In the genomic region with DNA sequence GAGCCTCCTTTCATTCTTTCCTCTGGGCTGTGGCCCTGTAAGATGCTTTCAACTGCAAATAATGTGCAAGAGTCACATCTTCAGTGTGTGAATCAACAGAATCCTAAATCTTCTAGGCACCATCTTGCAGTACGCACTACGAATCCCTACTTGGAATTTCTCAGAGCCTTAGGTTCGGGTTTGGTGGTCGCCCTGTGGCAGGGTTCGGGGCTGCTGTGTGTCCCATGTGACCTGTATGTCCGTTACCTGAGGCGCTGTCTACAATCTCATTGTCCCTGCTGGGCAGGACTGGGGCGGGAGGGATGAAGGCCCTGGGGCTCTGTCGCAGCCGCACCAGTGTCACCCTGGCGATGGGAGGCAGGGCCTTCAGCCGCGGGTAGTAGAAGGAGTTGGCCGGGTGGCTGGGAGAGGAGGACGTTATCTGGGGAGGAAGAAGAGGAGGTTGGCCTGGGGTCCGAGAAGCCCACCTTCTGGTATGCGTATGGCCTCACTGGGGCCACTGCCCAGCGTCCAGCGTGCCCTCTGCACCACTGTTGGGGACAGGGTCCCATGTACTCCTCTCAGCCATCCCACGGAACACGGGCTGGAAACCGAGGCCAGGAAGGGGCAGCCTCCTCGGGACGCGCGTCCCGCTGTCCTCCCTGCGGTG, we compare ENCODE assay signal across 10 cellular contexts. TPM values are rescaled to one million over a fixed set of nuclear protein-coding genes. Genes with fewer than 3 reads are reported as not detected.
DNase-seq lines count a peak whose midpoint lies in the region; ATAC-seq and TF ChIP-seq lines count a peak whose summit lies in the region.
"Had no signal": no experiment of that assay in that cellular context is flagged by ENCODE, and none has a peak within 500 bp of the region (broad histone marks: within the 10 kb centered on the region; RNA-seq: fewer than 3 reads in every experiment).

No MANE protein-coding gene starts in this region.

- H3K27me3 Mint-ChIP-seq in CD8-positive, alpha-beta T cell (ENCODE audit: low read depth): peaks cover 13% of the 10 kb centered on the region
- peaks cover 52% of the 10 kb centered on the region for H3K27me3 Mint-ChIP-seq in stimulated activated naive CD8-positive, alpha-beta T cell treated with anti-CD3 and anti-CD28 coated beads, Interleukin-15, amount 100 ng/mL, for 72 hours

- intact Hi-C loops in CD8-positive, alpha-beta T cell (cut with DNase I, micrococcal nuclease): no loop called here

- POLR2A ChIA-PET in CD8-positive, alpha-beta T cell (lab: Charles Lee): interaction anchor here (0.7 to 1.2 kb wide), 2 partner anchors 32 to 78 kb away, joined by 3 read pairs; no protein-coding TSS in a partner anchor

- peak overlapping the region; percentile 45 for H3K4me3 ChIP-seq in CD8-positive, alpha-beta T cell (ENCODE audit: low read depth, low read length)
- H3K4me3 ChIP-seq in RWPE2 (ENCODE audit: severe bottlenecking) (no peak overlapping the region), fibroblast of mammary gland (ENCODE audit: control insufficient read depth, low read depth, low read length) (peak overlapping the region; percentile 80), osteoblast (ENCODE audit: insufficient read depth, low read length) (no peak overlapping the region)

- CTCF ChIA-PET in CD8-positive, alpha-beta T cell (lab: Charles Lee): interaction anchor here (5.4 kb wide), 1 partner anchor 96 kb away, joined by 90 read pairs; no protein-coding TSS in a partner anchor

- H2AFZ ChIP-seq in osteoblast (ENCODE audit: low read length): no peak overlapping the region

- H3K27ac ChIP-seq in CD8-positive, alpha-beta T cell (ENCODE audit: low read depth, low read length): no peak overlapping the region
- H3K27ac ChIP-seq in RWPE2 (ENCODE audit: poor library complexity, severe bottlenecking) (no peak overlapping the region), osteoblast (ENCODE audit: low read depth, low read length) (no peak overlapping the region)

- TF ChIP-seq CTCF in CD8-positive, alpha-beta T cell (IDR thresholded peaks at IDR 0.05): no peak
- TF ChIP-seq CTCF in RWPE2 (IDR thresholded peaks at IDR 0.05; ENCODE audit: poor library complexity, severe bottlenecking): no peak
- TF ChIP-seq CTCF in fibroblast of mammary gland (conservative IDR thresholded peaks at IDR 0.05; ENCODE audit: control insufficient read depth, insufficient read depth, low read depth, low read length): no peak
- no peak for TF ChIP-seq CTCF in osteoblast (IDR thresholded peaks at IDR 0.05; ENCODE audit: extremely low read depth, low read depth, low read length)
- TF ChIP-seq CTCF in GM20000 (IDR thresholded peaks at IDR 0.05; ENCODE audit: extremely low read depth, missing control alignments): no peak

- no peaks in the 10 kb centered on the region for H3K9me3 ChIP-seq in CD8-positive, alpha-beta T cell (ENCODE audit: low read length)
- H3K9me3 ChIP-seq in RWPE2 (ENCODE audit: severe bottlenecking) (no peaks in the 10 kb centered on the region), osteoblast (ENCODE audit: low read depth, low read length) (no peaks in the 10 kb centered on the region)

- peaks cover 8% of the 10 kb centered on the region for H4K20me1 ChIP-seq in osteoblast (ENCODE audit: insufficient read depth, low read length)

- no peak for ATAC-seq in CD8-positive, alpha-beta T cell
- ATAC-seq in RWPE2 (ENCODE audit: low read depth): no peak
- ATAC-seq in stimulated activated naive CD8-positive, alpha-beta T cell treated with anti-CD3 and anti-CD28 coated beads, Interleukin-15, amount 100 ng/mL, for 72 hours: no peak
- ATAC-seq: PC-3 had no signal

- H3K4me2 ChIP-seq in osteoblast (ENCODE audit: insufficient read depth, low read length): no peak overlapping the region

- no peaks in the 10 kb centered on the region for H3K36me3 ChIP-seq in CD8-positive, alpha-beta T cell (ENCODE audit: insufficient read depth, low read length)
- H3K36me3 ChIP-seq in RWPE2 (ENCODE audit: low read depth) (no peaks in the 10 kb centered on the region), osteoblast (ENCODE audit: insufficient read depth, low read length) (no peaks in the 10 kb centered on the region)

- no peak for DNase-seq in CD8-positive, alpha-beta T cell
- DNase-seq in RWPE2 (ENCODE audit: low spot score) (peak; percentile 51), fibroblast of mammary gland (ENCODE audit: low read depth) (no peak), osteoblast (ENCODE audit: insufficient read length, low spot score, missing footprints) (peak; percentile 69), NK-92 (lab: John Stamatoyannopoulos, UW; ENCODE audit: unreplicated experiment) (no peak), GM20000 (ENCODE audit: low spot score) (no peak)
- DNase-seq in stimulated activated naive CD8-positive, alpha-beta T cell treated with anti-CD3 and anti-CD28 coated beads, Interleukin-15, amount 100 ng/mL, for 72 hours: no peak
- DNase-seq: NCI-H446, PC-3 had no signal

- H3K4me1 Mint-ChIP-seq in CD8-positive, alpha-beta T cell (ENCODE audit: low read depth): peaks cover 21% of the 10 kb centered on the region
- H3K4me1 Mint-ChIP-seq in stimulated activated naive CD8-positive, alpha-beta T cell treated with anti-CD3 and anti-CD28 coated beads, Interleukin-15, amount 100 ng/mL, for 72 hours: peaks cover 44% of the 10 kb centered on the region

- peaks cover 12% of the 10 kb centered on the region for H3K27me3 ChIP-seq in CD8-positive, alpha-beta T cell (ENCODE audit: insufficient read depth, low read length)
- peaks cover 37% of the 10 kb centered on the region for H3K27me3 ChIP-seq in RWPE2 (ENCODE audit: insufficient read depth, poor library complexity, severe bottlenecking)
- H3K27me3 ChIP-seq in osteoblast (ENCODE audit: insufficient read depth, low read length): peaks cover 28% of the 10 kb centered on the region

- no peak overlapping the region for H3K27ac Mint-ChIP-seq in CD8-positive, alpha-beta T cell
- H3K27ac Mint-ChIP-seq in stimulated activated naive CD8-positive, alpha-beta T cell treated with anti-CD3 and anti-CD28 coated beads, Interleukin-15, amount 100 ng/mL, for 72 hours: no peak overlapping the region

- H3K4me3 Mint-ChIP-seq in CD8-positive, alpha-beta T cell: peak overlapping the region; percentile 53
- peak overlapping the region in 1 of 2 donors; percentile 47 for H3K4me3 Mint-ChIP-seq in stimulated activated naive CD8-positive, alpha-beta T cell treated with anti-CD3 and anti-CD28 coated beads, Interleukin-15, amount 100 ng/mL, for 72 hours

- no peaks in the 10 kb centered on the region for H3K9me3 Mint-ChIP-seq in CD8-positive, alpha-beta T cell
- no peaks in the 10 kb centered on the region for H3K9me3 Mint-ChIP-seq in stimulated activated naive CD8-positive, alpha-beta T cell treated with anti-CD3 and anti-CD28 coated beads, Interleukin-15, amount 100 ng/mL, for 72 hours

- no peaks in the 10 kb centered on the region for H3K36me3 Mint-ChIP-seq in CD8-positive, alpha-beta T cell

- peaks cover 28% of the 10 kb centered on the region for H3K4me1 ChIP-seq in CD8-positive, alpha-beta T cell (ENCODE audit: insufficient read depth, low read length)
- H3K4me1 ChIP-seq in RWPE2 (ENCODE audit: insufficient read depth, poor library complexity, severe bottlenecking) (no peaks in the 10 kb centered on the region), osteoblast (ENCODE audit: insufficient read depth, low read length) (peaks cover 6% of the 10 kb centered on the region)

- no peaks in the 10 kb centered on the region for H3K79me2 ChIP-seq in osteoblast (ENCODE audit: insufficient read depth, low read length)

RNA-seq across cellular contexts. Expression of a gene that starts 2.1 kb away (rescaled TPM):
- 10 to 100 TPM; 25.1 to 26.4 TPM for total RNA-seq in CD8-positive, alpha-beta T cell
- total RNA-seq in osteoblast: 29.8 and 38.7 TPM in 2 replicates
- total RNA-seq: G401 had no signal

RNA-seq across cellular contexts. Expression of a gene that starts 56.9 kb away (rescaled TPM):
- total RNA-seq in CD8-positive, alpha-beta T cell: 1 to 10 TPM; 5.1 to 5.2 TPM
- total RNA-seq in osteoblast: 7.1 and 7.6 TPM in 2 replicates
- total RNA-seq: G401, PC-3 had no signal

Comparison
In these comparisons a context has a peak if more than half of its experiments do, and no peak if none do; other contexts are left out.
1. DNase-seq: peak in RWPE2 (single experiment) and osteoblast (single experiment); none in CD8-positive, alpha-beta T cell (0 of 7), fibroblast of mammary gland (single experiment), stimulated activated naive CD8-positive, alpha-beta T cell treated with anti-CD3 and anti-CD28 coated beads, Interleukin-15, amount 100 ng/mL, for 72 hours (0 of 2), NK-92 (single experiment) and GM20000 (single experiment).
2. H3K4me3 ChIP-seq: peak in CD8-positive, alpha-beta T cell (single experiment) and fibroblast of mammary gland (single experiment); none in RWPE2 (single experiment) and osteoblast (single experiment).